1 cellular context compared by ENCODE assay signal in genomic region chrY:16101815-16102214, GRCh38.
TF ChIP-seq lines count a peak whose summit lies in the region.

No MANE protein-coding gene starts in this region.

TF ChIP-seq in HepG2, 621 proteins besides CTCF, POLR2A, EP300 and RAD21 (continued from another document and continues in another):
- TF ChIP-seq USF2 (IDR thresholded peaks at IDR 0.05; ENCODE audit: low read depth, low read length) (no peak), USF2 (CRISPR knock-in tag; IDR thresholded peaks at IDR 0.05; ENCODE audit: borderline replicate concordance) (no peak), THYN1 (CRISPR knock-in tag; IDR thresholded peaks at IDR 0.05; ENCODE audit: borderline replicate concordance, low read depth) (no peak), TFE3 (CRISPR knock-in tag; IDR thresholded peaks at IDR 0.05) (no peak), HMGA1 (CRISPR knock-in tag; conservative IDR thresholded peaks at IDR 0.05) (no peak), SNAPC4 (CRISPR knock-in tag; IDR thresholded peaks at IDR 0.05) (no peak), KLF12 (CRISPR knock-in tag; IDR thresholded peaks at IDR 0.05; ENCODE audit: borderline replicate concordance) (no peak), IRF2 (CRISPR knock-in tag; IDR thresholded peaks at IDR 0.05) (0 out of 2 replicates have a peak, but pooled peaks have one; percentile 20), ELF3 (CRISPR knock-in tag; IDR thresholded peaks at IDR 0.05) (peak; percentile 63; the same call in 1 of the 2 replicates), CENPBD1 (CRISPR knock-in tag; IDR thresholded peaks at IDR 0.05; ENCODE audit: borderline replicate concordance, low read depth) (no peak), ZC3H4 (CRISPR knock-in tag; IDR thresholded peaks at IDR 0.05; ENCODE audit: borderline replicate concordance) (no peak), ZBTB7A (CRISPR knock-in tag; IDR thresholded peaks at IDR 0.05) (no peak), ATF3 (CRISPR knock-in tag; IDR thresholded peaks at IDR 0.05) (no peak), HDAC1 (CRISPR knock-in tag; IDR thresholded peaks at IDR 0.05) (0 out of 2 replicates have a peak, but pooled peaks have one; percentile 34), ZNF3 (CRISPR knock-in tag; IDR thresholded peaks at IDR 0.05) (no peak), SOX6 (IDR thresholded peaks at IDR 0.05) (no peak), SOX6 (CRISPR knock-in tag; IDR thresholded peaks at IDR 0.05) (no peak), ZNF431 (CRISPR knock-in tag; IDR thresholded peaks at IDR 0.05; ENCODE audit: borderline replicate concordance, low read depth) (no peak), ZNF589 (CRISPR knock-in tag; conservative IDR thresholded peaks at IDR 0.05) (no peak), LBX2 (CRISPR knock-in tag; IDR thresholded peaks at IDR 0.05; ENCODE audit: borderline replicate concordance) (no peak), FOXP4 (CRISPR knock-in tag; IDR thresholded peaks at IDR 0.05) (peak; percentile 61), MBD4 (IDR thresholded peaks at IDR 0.05; ENCODE audit: borderline replicate concordance, low read length) (no peak), ZNF720 (CRISPR knock-in tag; IDR thresholded peaks at IDR 0.05) (no peak), MZF1 (CRISPR knock-in tag; IDR thresholded peaks at IDR 0.05; ENCODE audit: borderline replicate concordance) (no peak), AKNA (CRISPR knock-in tag; IDR thresholded peaks at IDR 0.05; ENCODE audit: borderline replicate concordance) (no peak), ZNF337 (CRISPR knock-in tag; IDR thresholded peaks at IDR 0.05; ENCODE audit: borderline replicate concordance, low read depth) (no peak), THAP8 (CRISPR knock-in tag; IDR thresholded peaks at IDR 0.05; ENCODE audit: borderline replicate concordance) (no peak), KLF11 (CRISPR knock-in tag; IDR thresholded peaks at IDR 0.05) (no peak), ZNF280D (CRISPR knock-in tag; IDR thresholded peaks at IDR 0.05) (no peak), ZNF580 (CRISPR knock-in tag; IDR thresholded peaks at IDR 0.05; ENCODE audit: borderline replicate concordance, low read depth) (no peak), SMAD3 (CRISPR knock-in tag; IDR thresholded peaks at IDR 0.05) (no peak), ZNF414 (CRISPR knock-in tag; IDR thresholded peaks at IDR 0.05) (no peak), ZNF644 (CRISPR knock-in tag; IDR thresholded peaks at IDR 0.05; ENCODE audit: low read depth) (peak; percentile 63; the same call in 1 of the 2 replicates)
